27 cellular contexts compared by ENCODE assay signal in genomic region chr6:50707191-50707590, GRCh38. TPM values are rescaled to one million over a fixed set of nuclear protein-coding genes. Genes with fewer than 3 reads are reported as not detected.
"Had no signal": no experiment of that assay in that cellular context is flagged by ENCODE, and none has a peak within 500 bp of the region (broad histone marks: within the 10 kb centered on the region; RNA-seq: fewer than 3 reads in every experiment).

No MANE protein-coding gene starts in this region.

- H3K27me3 ChIP-seq: colonic mucosa, testis had no signal

- H3K9me3 ChIP-seq: colonic mucosa, heart right ventricle, neutrophil, testis had no signal

- H3K36me3 Mint-ChIP-seq: stimulated activated memory B cell treated with anti-CD40 and anti-IgM and Interleukin-4, amounts not matched to agents 10 μg/mL and 1 μg/mL and 100 μg/mL, for 72 hours had no signal

- H3K4me3 Mint-ChIP-seq: stimulated activated memory B cell treated with anti-CD40 and anti-IgM and Interleukin-4, amounts not matched to agents 10 μg/mL and 1 μg/mL and 100 μg/mL, for 72 hours; stimulated activated naive CD8-positive, alpha-beta T cell treated with anti-CD3 and anti-CD28 coated beads, Interleukin-15, Interleukin-2, amounts not matched to agents 100 ng/mL and 50 ng/mL, for 24 hours had no signal

- H3K4me1 Mint-ChIP-seq: nephron; stimulated activated memory B cell treated with anti-CD40 and anti-IgM and Interleukin-4, amounts not matched to agents 10 μg/mL and 1 μg/mL and 100 μg/mL, for 72 hours had no signal

- ATAC-seq: heart right ventricle; stimulated activated memory B cell treated with anti-CD40 and anti-IgM and Interleukin-4, amounts not matched to agents 10 μg/mL and 1 μg/mL and 100 μg/mL, for 72 hours had no signal

- DNase-seq: colonic mucosa; foreskin melanocyte; heart right ventricle; kidney glomerular epithelial cell; naive B cell; stimulated activated CD4-positive, alpha-beta T cell treated with anti-CD3 and anti-CD28 coated beads, Interleukin-15, amount 100 ng/mL, for 24 hours; stimulated activated CD4-positive, alpha-beta T cell treated with anti-CD3 and anti-CD28 coated beads, Interleukin-1b, Interleukin-23, amount 100 ng/mL, for 48 hours; stimulated activated CD4-positive, alpha-beta T cell treated with anti-CD3 and anti-CD28 coated beads, Interleukin-4, amount 100 ng/mL, for 24 hours; testis; trophoblast cell had no signal

- H3K27ac ChIP-seq: colonic mucosa, heart right ventricle, neutrophil, spleen, testis had no signal

- H3K4me1 ChIP-seq: colonic mucosa, spleen had no signal

- H3K36me3 ChIP-seq: colonic mucosa, heart right ventricle, neutrophil, spleen had no signal

- H3K27ac Mint-ChIP-seq: naive B cell; nephron; stimulated activated memory B cell treated with anti-CD40 and anti-IgM and Interleukin-4, amounts not matched to agents 10 μg/mL and 1 μg/mL and 100 μg/mL, for 72 hours; stimulated activated naive CD8-positive, alpha-beta T cell treated with anti-CD3 and anti-CD28 coated beads, Interleukin-15, Interleukin-2, amounts not matched to agents 100 ng/mL and 50 ng/mL, for 24 hours had no signal

- H3K4me3 ChIP-seq: colonic mucosa, heart right ventricle, spleen, testis had no signal

RNA-seq across cellular contexts. Expression of gene TFAP2D, which starts 6.1 kb away (rescaled TPM):
- total RNA-seq: cerebellum, colonic mucosa, dermis blood vessel endothelial cell, glomerular endothelial cell, heart right ventricle, liver, lung microvascular endothelial cell, osteocyte, pulmonary artery endothelial cell, sciatic nerve, skeletal muscle tissue, spleen, subcutaneous adipose tissue, testis, urinary bladder had no signal
- polyA plus RNA-seq: esophagus, heart right ventricle, liver, spleen, urinary bladder had no signal
